In genomic region chr11:119479685-119480275, GRCh38 we compare ENCODE assay signal across 12 cellular contexts. TPM values are rescaled to one million over a fixed set of nuclear protein-coding genes. Genes with fewer than 3 reads are reported as not detected.
DNase-seq lines count a peak whose midpoint lies in the region; ATAC-seq and TF ChIP-seq lines count a peak whose summit lies in the region.
"Had no signal": no experiment of that assay in that cellular context is flagged by ENCODE, and none has a peak within 500 bp of the region (broad histone marks: within the 10 kb centered on the region; RNA-seq: fewer than 3 reads in every experiment).

No MANE protein-coding gene starts in this region.

- H3K9me3 ChIP-seq in endodermal cell (ENCODE audit: control insufficient read depth, low read length) (no peaks in the 10 kb centered on the region), upper lobe of right lung (no peaks in the 10 kb centered on the region)

- peak; percentile 87 for TF ChIP-seq CTCF in endodermal cell (conservative IDR thresholded peaks at IDR 0.05)
- TF ChIP-seq CTCF in upper lobe of right lung (IDR thresholded peaks at IDR 0.05) = peak; percentile 20

- no peak overlapping the region for H3K27ac ChIP-seq in endodermal cell (ENCODE audit: low read depth, low read length)
- H3K27ac ChIP-seq in upper lobe of right lung = no peak overlapping the region

- no peak overlapping the region for H3K4me3 Mint-ChIP-seq in activated T-cell treated with anti-CD3 and anti-CD28 coated beads, Interleukin-2, amount 50 U/mL, for 24 hours
- H3K4me3 Mint-ChIP-seq in activated T-cell treated with anti-CD3 and anti-CD28 coated beads, Interleukin-2, amount 50 U/mL, for 4 hours = no peak overlapping the region
- no peak overlapping the region for H3K4me3 Mint-ChIP-seq in endodermal cell
- H3K4me3 Mint-ChIP-seq: central memory CD8-positive, alpha-beta T cell; natural killer cell; stimulated activated naive CD8-positive, alpha-beta T cell treated with anti-CD3 and anti-CD28 coated beads, Interleukin-15, amount 100 ng/mL, for 72 hours had no signal

- H3K27me3 ChIP-seq in endodermal cell (ENCODE audit: control insufficient read depth, insufficient read depth, low read length, poor library complexity, severe bottlenecking) = peaks cover 29% of the 10 kb centered on the region
- H3K27me3 ChIP-seq in upper lobe of right lung = no peaks in the 10 kb centered on the region

- 62 to 65% methylated on average over 6 of the region's 6 CpGs for WGBS in endodermal cell (ENCODE audit: insufficient coverage in 1 of 2, insufficient read length in 1 of 2), 2 experiments

- H3K27ac Mint-ChIP-seq in activated T-cell treated with anti-CD3 and anti-CD28 coated beads, Interleukin-2, amount 50 U/mL, for 24 hours = no peak overlapping the region
- no peak overlapping the region for H3K27ac Mint-ChIP-seq in endodermal cell
- H3K27ac Mint-ChIP-seq: natural killer cell; stimulated activated naive CD8-positive, alpha-beta T cell treated with anti-CD3 and anti-CD28 coated beads, Interleukin-15, amount 100 ng/mL, for 72 hours had no signal

- H3K9ac ChIP-seq in endodermal cell (ENCODE audit: extremely low read depth, low read length, poor library complexity, severe bottlenecking) = no peak overlapping the region

- peak; percentile 16 for DNase-seq in activated T-cell treated with anti-CD3 and anti-CD28 coated beads, Interleukin-2, amount 50 U/mL, for 24 hours
- DNase-seq in activated T-cell treated with anti-CD3 and anti-CD28 coated beads, Interleukin-2, amount 50 U/mL, for 4 hours = no peak
- peak; percentile 31 for DNase-seq in OCI-M1 (lab: John Stamatoyannopoulos, UW)
- DNase-seq in endodermal cell = peak; percentile 78
- DNase-seq in upper lobe of right lung = no peak
- DNase-seq in DMS79 (lab: John Stamatoyannopoulos, UW) = no peak
- no peak for DNase-seq in DMS153 treated with DMSO at 0.1 percent for 48 hours (lab: John Stamatoyannopoulos, UW; ENCODE audit: unreplicated experiment)
- DNase-seq: Calu3, natural killer cell had no signal

- H3K36me3 ChIP-seq in endodermal cell (ENCODE audit: control insufficient read depth, insufficient read depth, low read length) (no peaks in the 10 kb centered on the region), upper lobe of right lung (no peaks in the 10 kb centered on the region)

- H3K4me3 ChIP-seq in endodermal cell (ENCODE audit: low read length) (no peak overlapping the region), upper lobe of right lung (no peak overlapping the region)

- H3K4me1 ChIP-seq in endodermal cell (ENCODE audit: control insufficient read depth, insufficient read depth, low read length) (no peaks in the 10 kb centered on the region), upper lobe of right lung (no peaks in the 10 kb centered on the region)

- no peaks in the 10 kb centered on the region for H3K9me3 Mint-ChIP-seq in activated T-cell treated with anti-CD3 and anti-CD28 coated beads, Interleukin-2, amount 50 U/mL, for 24 hours
- H3K9me3 Mint-ChIP-seq in activated T-cell treated with anti-CD3 and anti-CD28 coated beads, Interleukin-2, amount 50 U/mL, for 4 hours = no peaks in the 10 kb centered on the region
- no peaks in the 10 kb centered on the region for H3K9me3 Mint-ChIP-seq in endodermal cell
- H3K9me3 Mint-ChIP-seq: central memory CD8-positive, alpha-beta T cell; natural killer cell; stimulated activated naive CD8-positive, alpha-beta T cell treated with anti-CD3 and anti-CD28 coated beads, Interleukin-15, amount 100 ng/mL, for 72 hours had no signal

- H3K4me1 Mint-ChIP-seq in activated T-cell treated with anti-CD3 and anti-CD28 coated beads, Interleukin-2, amount 50 U/mL, for 24 hours (ENCODE audit: low read depth) = no peaks in the 10 kb centered on the region
- H3K4me1 Mint-ChIP-seq in activated T-cell treated with anti-CD3 and anti-CD28 coated beads, Interleukin-2, amount 50 U/mL, for 4 hours (ENCODE audit: low read depth) = no peaks in the 10 kb centered on the region
- peaks cover 10% of the 10 kb centered on the region for H3K4me1 Mint-ChIP-seq in endodermal cell
- H3K4me1 Mint-ChIP-seq: central memory CD8-positive, alpha-beta T cell had no signal

- intact Hi-C loops in upper lobe of right lung (cut with DNase I) = no loop called here

- H3K36me3 Mint-ChIP-seq in activated T-cell treated with anti-CD3 and anti-CD28 coated beads, Interleukin-2, amount 50 U/mL, for 24 hours (ENCODE audit: low read depth) = no peaks in the 10 kb centered on the region
- H3K36me3 Mint-ChIP-seq in activated T-cell treated with anti-CD3 and anti-CD28 coated beads, Interleukin-2, amount 50 U/mL, for 4 hours (ENCODE audit: insufficient read depth) = no peaks in the 10 kb centered on the region
- H3K36me3 Mint-ChIP-seq in endodermal cell (ENCODE audit: low read depth) = no peaks in the 10 kb centered on the region
- H3K36me3 Mint-ChIP-seq: natural killer cell had no signal

- H3K27me3 Mint-ChIP-seq in activated T-cell treated with anti-CD3 and anti-CD28 coated beads, Interleukin-2, amount 50 U/mL, for 24 hours = peaks cover 28% of the 10 kb centered on the region
- peaks cover 37% of the 10 kb centered on the region for H3K27me3 Mint-ChIP-seq in activated T-cell treated with anti-CD3 and anti-CD28 coated beads, Interleukin-2, amount 50 U/mL, for 4 hours (ENCODE audit: low read depth)
- H3K27me3 Mint-ChIP-seq in endodermal cell (ENCODE audit: insufficient read depth) = peaks cover 39% of the 10 kb centered on the region

- no peak for ATAC-seq in activated T-cell treated with anti-CD3 and anti-CD28 coated beads, Interleukin-2, amount 50 U/mL, for 4 hours
- ATAC-seq in upper lobe of right lung (no peak), GM19395 (IDR thresholded peaks at IDR 0.05; ENCODE audit: unreplicated experiment) (no peak)
- ATAC-seq: natural killer cell; stimulated activated naive CD8-positive, alpha-beta T cell treated with anti-CD3 and anti-CD28 coated beads, Interleukin-15, amount 100 ng/mL, for 72 hours had no signal

RNA-seq across cellular contexts. Expression of gene THY1, which starts 56.8 kb away (rescaled TPM):
- total RNA-seq in activated T-cell treated with anti-CD3 and anti-CD28 coated beads, Interleukin-2, amount 50 U/mL, for 4 hours = under 1 TPM; 0.35 to 0.52 (median 0.40) TPM
- total RNA-seq in endodermal cell (10 to 100 TPM; 19.3 to 36.1 TPM), upper lobe of right lung (7.8 TPM)
- 56.3 TPM for polyA plus RNA-seq in endodermal cell (2013, experiment 1 of 2)
- polyA plus RNA-seq in endodermal cell (2013, experiment 2 of 2) = 53.9 TPM
- total RNA-seq: Calu3, natural killer cell had no signal

Comparison
In these comparisons a context has a peak if more than half of its experiments do, and no peak if none do; other contexts are left out.
1. DNase-seq: peak in activated T-cell treated with anti-CD3 and anti-CD28 coated beads, Interleukin-2, amount 50 U/mL, for 24 hours (single experiment), OCI-M1 (single experiment) and endodermal cell (single experiment); none in activated T-cell treated with anti-CD3 and anti-CD28 coated beads, Interleukin-2, amount 50 U/mL, for 4 hours (single experiment), upper lobe of right lung (single experiment), DMS79 (single experiment) and DMS153 treated with DMSO at 0.1 percent for 48 hours (single experiment).